1 cellular context compared by ENCODE assay signal in the genomic region with DNA sequence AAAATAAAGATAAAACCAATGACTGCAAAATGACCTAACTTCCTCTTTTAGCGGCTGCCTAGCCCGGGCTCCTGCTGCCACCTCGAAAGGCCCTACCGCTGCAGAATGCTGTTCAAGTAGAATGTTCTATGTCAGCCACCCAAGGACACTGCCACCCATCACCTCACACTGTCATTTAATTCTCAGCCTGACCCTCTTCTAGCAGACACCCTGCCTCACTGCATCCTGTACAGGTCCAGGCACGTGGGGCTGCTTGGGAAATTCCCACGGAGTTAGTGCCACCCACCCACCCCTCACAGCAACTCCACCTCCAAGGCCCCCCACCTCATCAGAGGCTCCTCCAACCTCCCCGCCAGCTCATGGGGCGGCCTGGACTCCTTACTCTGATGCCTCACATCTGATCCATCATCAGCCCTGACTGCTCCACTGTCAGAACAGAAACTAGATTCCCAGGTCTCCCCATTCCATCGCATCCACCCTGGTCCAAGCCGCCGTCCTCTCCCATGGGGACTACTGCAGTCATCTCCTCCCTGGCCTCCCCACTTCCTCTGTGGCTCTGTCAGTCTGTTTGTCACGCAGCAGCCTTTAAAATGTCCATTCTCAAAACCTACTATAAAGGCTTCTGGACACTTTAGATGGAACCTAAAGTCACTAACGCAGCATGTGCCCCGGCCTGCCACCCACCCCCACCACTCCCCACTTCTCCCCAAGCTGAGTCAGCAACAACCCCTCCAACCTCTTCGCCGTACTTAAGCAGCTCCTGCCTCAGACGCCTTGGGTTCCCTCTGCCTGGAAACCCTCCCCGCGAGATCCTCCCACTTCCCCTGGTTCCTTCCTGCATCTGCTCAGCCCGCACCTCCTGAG.
TF ChIP-seq lines count a peak whose summit lies in the region.

No MANE protein-coding gene starts in this region.

TF ChIP-seq in IMR-90, 13 proteins besides CTCF, POLR2A, EP300 and RAD21 (continued from another document):
- TF ChIP-seq, protein P1, sequence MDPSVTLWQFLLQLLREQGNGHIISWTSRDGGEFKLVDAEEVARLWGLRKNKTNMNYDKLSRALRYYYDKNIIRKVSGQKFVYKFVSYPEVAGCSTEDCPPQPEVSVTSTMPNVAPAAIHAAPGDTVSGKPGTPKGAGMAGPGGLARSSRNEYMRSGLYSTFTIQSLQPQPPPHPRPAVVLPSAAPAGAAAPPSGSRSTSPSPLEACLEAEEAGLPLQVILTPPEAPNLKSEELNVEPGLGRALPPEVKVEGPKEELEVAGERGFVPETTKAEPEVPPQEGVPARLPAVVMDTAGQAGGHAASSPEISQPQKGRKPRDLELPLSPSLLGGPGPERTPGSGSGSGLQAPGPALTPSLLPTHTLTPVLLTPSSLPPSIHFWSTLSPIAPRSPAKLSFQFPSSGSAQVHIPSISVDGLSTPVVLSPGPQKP (IDR thresholded peaks at IDR 0.05; ENCODE audit: borderline replicate concordance, low read depth, low read length) = no peak
